26 cellular contexts compared by ENCODE assay signal in the genomic region with DNA sequence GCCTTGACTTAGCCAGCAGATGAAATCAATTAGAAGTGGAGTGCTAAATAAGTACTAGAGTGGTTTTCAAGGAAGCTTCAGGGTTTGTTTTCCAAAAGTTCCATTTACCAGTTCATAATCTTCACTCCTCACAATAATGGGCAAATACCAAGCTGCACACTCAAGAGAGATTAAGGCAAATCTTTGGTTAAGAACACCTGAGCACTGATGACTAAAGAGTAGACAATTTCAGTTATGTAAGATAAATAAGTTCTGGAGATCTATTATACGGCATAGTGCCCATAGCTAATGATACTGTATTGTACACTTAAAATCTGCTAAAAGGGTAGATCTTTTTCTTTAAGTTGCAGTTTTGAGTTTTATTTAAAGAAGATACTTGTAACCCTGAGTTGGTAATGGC.
"Had no signal": no experiment of that assay in that cellular context is flagged by ENCODE, and none has a peak within 500 bp of the region (broad histone marks: within the 10 kb centered on the region; RNA-seq: fewer than 3 reads in every experiment).

No MANE protein-coding gene starts in this region.

- H3K9me3 ChIP-seq: adrenal gland, body of pancreas, esophagus muscularis mucosa, heart right ventricle, neutrophil, right atrium auricular region, stomach, thyroid gland, upper lobe of right lung had no signal

- H3K36me3 ChIP-seq: adrenal gland, esophagus muscularis mucosa, neutrophil, right atrium auricular region, stomach, thyroid gland, upper lobe of right lung, WERI-Rb-1 had no signal

- ATAC-seq: activated CD4-positive, CD25-positive, alpha-beta regulatory T cell treated with anti-CD3 and anti-CD28 coated beads, Interleukin-2, amount 50 U/mL, for 24 hours; body of pancreas; heart right ventricle; stimulated activated naive B cell treated with anti-CD40 and anti-IgM and Interleukin-4, amounts not matched to agents 10 μg/mL and 1 μg/mL and 100 μg/mL, for 72 hours; upper lobe of right lung had no signal

- H3K4me1 ChIP-seq: adrenal gland, body of pancreas, esophagus muscularis mucosa, heart right ventricle, right atrium auricular region, stomach, upper lobe of right lung had no signal

- DNase-seq: activated CD4-positive, alpha-beta T cell treated with anti-CD3 and anti-CD28 coated beads for 48 hours; activated CD4-positive, alpha-beta T cell treated with anti-CD3 and anti-CD28 coated beads, Interleukin-2, amount 50 U/mL, for 48 hours; activated CD8-positive, alpha-beta memory T cell treated with anti-CD3 and anti-CD28 coated beads for 24 hours; activated effector memory CD4-positive, alpha-beta T cell treated with anti-CD3 and anti-CD28 coated beads, Interleukin-2, amount 50 U/mL, for 16 hours; activated naive CD4-positive, alpha-beta T cell treated with anti-CD3 and anti-CD28 coated beads for 36 hours; activated naive CD8-positive, alpha-beta T cell treated with anti-CD3 and anti-CD28 coated beads for 36 hours; adrenal gland; aorta; body of pancreas; caudate nucleus; foreskin melanocyte; heart right ventricle; naive B cell; nephron progenitor cell; stimulated activated CD4-positive, alpha-beta T cell treated with anti-CD3 and anti-CD28 coated beads, Interleukin-15, amount 100 ng/mL, for 24 hours; stimulated activated CD4-positive, alpha-beta T cell treated with anti-CD3 and anti-CD28 coated beads, Interleukin-2, amount 100 ng/mL, for 24 hours; stimulated activated naive B cell treated with anti-CD40 and anti-IgM and Interleukin-4, amounts not matched to agents 10 μg/mL and 1 μg/mL and 100 μg/mL, for 72 hours; stomach; T1000; thyroid gland; upper lobe of right lung; WERI-Rb-1 had no signal

- H3K4me3 ChIP-seq: adrenal gland, body of pancreas, esophagus muscularis mucosa, heart right ventricle, right atrium auricular region, stomach, thyroid gland, upper lobe of right lung had no signal

- H3K27ac ChIP-seq: adrenal gland, body of pancreas, esophagus muscularis mucosa, heart right ventricle, neutrophil, right atrium auricular region, stomach, thyroid gland, upper lobe of right lung, WERI-Rb-1 had no signal

- H3K27me3 ChIP-seq: adrenal gland, body of pancreas, esophagus muscularis mucosa, heart right ventricle, neutrophil, right atrium auricular region, stomach, thyroid gland, upper lobe of right lung had no signal
